ENCODE assay signal across 1 cellular context in the genomic region with DNA sequence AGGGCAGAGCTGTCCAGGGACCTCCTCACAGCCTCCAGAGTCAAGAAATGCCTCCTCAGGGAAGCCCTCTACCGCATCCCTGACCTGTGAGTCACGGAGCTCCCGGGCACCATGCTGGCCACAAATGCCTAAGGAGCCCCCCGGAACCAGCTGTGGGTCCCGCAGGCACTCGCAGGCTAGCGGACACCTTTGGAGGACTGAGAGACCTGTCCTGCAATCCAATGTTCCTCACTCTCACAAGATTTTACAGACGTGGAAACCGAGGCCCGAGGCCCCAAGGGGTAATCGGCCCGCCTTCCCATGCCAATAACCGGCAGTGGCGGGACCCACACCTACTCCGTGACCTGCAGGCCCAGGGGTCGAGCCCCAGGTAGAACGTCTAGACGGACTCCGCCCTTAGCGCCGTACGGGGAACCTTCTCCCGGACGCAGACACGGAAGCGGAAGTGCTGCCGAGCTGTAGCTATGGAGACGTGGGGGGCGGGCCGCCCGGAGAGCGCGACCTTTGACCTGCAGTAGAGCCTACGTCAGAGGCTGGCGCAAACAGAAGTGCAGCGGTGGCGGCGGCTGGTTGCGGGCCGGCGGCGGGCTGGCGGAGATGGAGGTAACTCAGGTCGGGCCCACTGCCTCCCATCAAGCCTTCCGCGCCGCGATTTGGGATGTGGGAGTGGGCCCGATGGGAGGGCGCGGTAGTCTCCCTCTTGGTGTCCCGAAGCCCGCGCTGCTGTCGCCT.
A peak's percentile ranks its signal among the peaks of the same experiment; 100 is the strongest.
TF ChIP-seq lines count a peak whose summit lies in the region.

A gene with protein sequence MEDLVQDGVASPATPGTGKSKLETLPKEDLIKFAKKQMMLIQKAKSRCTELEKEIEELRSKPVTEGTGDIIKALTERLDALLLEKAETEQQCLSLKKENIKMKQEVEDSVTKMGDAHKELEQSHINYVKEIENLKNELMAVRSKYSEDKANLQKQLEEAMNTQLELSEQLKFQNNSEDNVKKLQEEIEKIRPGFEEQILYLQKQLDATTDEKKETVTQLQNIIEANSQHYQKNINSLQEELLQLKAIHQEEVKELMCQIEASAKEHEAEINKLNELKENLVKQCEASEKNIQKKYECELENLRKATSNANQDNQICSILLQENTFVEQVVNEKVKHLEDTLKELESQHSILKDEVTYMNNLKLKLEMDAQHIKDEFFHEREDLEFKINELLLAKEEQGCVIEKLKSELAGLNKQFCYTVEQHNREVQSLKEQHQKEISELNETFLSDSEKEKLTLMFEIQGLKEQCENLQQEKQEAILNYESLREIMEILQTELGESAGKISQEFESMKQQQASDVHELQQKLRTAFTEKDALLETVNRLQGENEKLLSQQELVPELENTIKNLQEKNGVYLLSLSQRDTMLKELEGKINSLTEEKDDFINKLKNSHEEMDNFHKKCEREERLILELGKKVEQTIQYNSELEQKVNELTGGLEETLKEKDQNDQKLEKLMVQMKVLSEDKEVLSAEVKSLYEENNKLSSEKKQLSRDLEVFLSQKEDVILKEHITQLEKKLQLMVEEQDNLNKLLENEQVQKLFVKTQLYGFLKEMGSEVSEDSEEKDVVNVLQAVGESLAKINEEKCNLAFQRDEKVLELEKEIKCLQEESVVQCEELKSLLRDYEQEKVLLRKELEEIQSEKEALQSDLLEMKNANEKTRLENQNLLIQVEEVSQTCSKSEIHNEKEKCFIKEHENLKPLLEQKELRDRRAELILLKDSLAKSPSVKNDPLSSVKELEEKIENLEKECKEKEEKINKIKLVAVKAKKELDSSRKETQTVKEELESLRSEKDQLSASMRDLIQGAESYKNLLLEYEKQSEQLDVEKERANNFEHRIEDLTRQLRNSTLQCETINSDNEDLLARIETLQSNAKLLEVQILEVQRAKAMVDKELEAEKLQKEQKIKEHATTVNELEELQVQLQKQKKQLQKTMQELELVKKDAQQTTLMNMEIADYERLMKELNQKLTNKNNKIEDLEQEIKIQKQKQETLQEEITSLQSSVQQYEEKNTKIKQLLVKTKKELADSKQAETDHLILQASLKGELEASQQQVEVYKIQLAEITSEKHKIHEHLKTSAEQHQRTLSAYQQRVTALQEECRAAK (N-terminal part only) (plus strand): TSS at position 529 of the 732 bp plus-strand sequence. CDS start 69 bp downstream, at position 598.

TF ChIP-seq in HepG2, 621 proteins besides CTCF, POLR2A, EP300 and RAD21 (continued from another document and continues in another):
- TF ChIP-seq ZNF609 (CRISPR knock-in tag; IDR thresholded peaks at IDR 0.05; ENCODE audit: borderline replicate concordance) = peak; percentile 63; the same call in 1 of the 2 replicates
- no peak for TF ChIP-seq MTA3 (CRISPR knock-in tag; IDR thresholded peaks at IDR 0.05)
- no peak for TF ChIP-seq SRSF1 (optimal IDR thresholded peaks at IDR 0.05; ENCODE audit: low read depth, low read length)
- TF ChIP-seq, protein P1, sequence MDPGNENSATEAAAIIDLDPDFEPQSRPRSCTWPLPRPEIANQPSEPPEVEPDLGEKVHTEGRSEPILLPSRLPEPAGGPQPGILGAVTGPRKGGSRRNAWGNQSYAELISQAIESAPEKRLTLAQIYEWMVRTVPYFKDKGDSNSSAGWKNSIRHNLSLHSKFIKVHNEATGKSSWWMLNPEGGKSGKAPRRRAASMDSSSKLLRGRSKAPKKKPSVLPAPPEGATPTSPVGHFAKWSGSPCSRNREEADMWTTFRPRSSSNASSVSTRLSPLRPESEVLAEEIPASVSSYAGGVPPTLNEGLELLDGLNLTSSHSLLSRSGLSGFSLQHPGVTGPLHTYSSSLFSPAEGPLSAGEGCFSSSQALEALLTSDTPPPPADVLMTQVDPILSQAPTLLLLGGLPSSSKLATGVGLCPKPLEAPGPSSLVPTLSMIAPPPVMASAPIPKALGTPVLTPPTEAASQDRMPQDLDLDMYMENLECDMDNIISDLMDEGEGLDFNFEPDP (CRISPR knock-in tag; conservative IDR thresholded peaks at IDR 0.05) = no peak
- TF ChIP-seq ZC3H4 (CRISPR knock-in tag; IDR thresholded peaks at IDR 0.05; ENCODE audit: borderline replicate concordance) = no peak
- no peak for TF ChIP-seq ZFP36L2 (CRISPR knock-in tag; IDR thresholded peaks at IDR 0.05)
- TF ChIP-seq SOX5 (CRISPR knock-in tag; IDR thresholded peaks at IDR 0.05; ENCODE audit: borderline replicate concordance) = 0 out of 2 replicates have a peak, but pooled peaks have one; percentile 49
- 0 out of 2 replicates have a peak, but pooled peaks have one; percentile 50 for TF ChIP-seq MAF1 (CRISPR knock-in tag; IDR thresholded peaks at IDR 0.05; ENCODE audit: borderline replicate concordance)
- peak; percentile 93; the same call in 1 of the 2 replicates for TF ChIP-seq KLF6 (CRISPR knock-in tag; IDR thresholded peaks at IDR 0.05)
- TF ChIP-seq ATM (IDR thresholded peaks at IDR 0.05; ENCODE audit: borderline replicate concordance) = no peak
- TF ChIP-seq PHB2 (IDR thresholded peaks at IDR 0.05; ENCODE audit: partially characterized antibody) = no peak
- TF ChIP-seq MBNL3 (CRISPR knock-in tag; conservative IDR thresholded peaks at IDR 0.05) = no peak
- peak; percentile 43 for TF ChIP-seq JUN (CRISPR knock-in tag; IDR thresholded peaks at IDR 0.05)
- no peak for TF ChIP-seq BHLHE40 (IDR thresholded peaks at IDR 0.05; ENCODE audit: low read length)
- peak; percentile 76 for TF ChIP-seq TFDP2 (CRISPR knock-in tag; IDR thresholded peaks at IDR 0.05)
- peak; percentile 88 for TF ChIP-seq TBX2 (CRISPR knock-in tag; IDR thresholded peaks at IDR 0.05; ENCODE audit: borderline replicate concordance)
- TF ChIP-seq PPARG (CRISPR knock-in tag; conservative IDR thresholded peaks at IDR 0.05) = peak; percentile 81
- no peak for TF ChIP-seq SCMH1 (CRISPR knock-in tag; IDR thresholded peaks at IDR 0.05; ENCODE audit: borderline replicate concordance)
- TF ChIP-seq ZNF317 (CRISPR knock-in tag; IDR thresholded peaks at IDR 0.05) = 0 out of 2 replicates have a peak, but pooled peaks have one; percentile 41
- peak; percentile 94 for TF ChIP-seq POLR2G (IDR thresholded peaks at IDR 0.05; ENCODE audit: low read depth, low read length)
- TF ChIP-seq NR3C1 (CRISPR knock-in tag; IDR thresholded peaks at IDR 0.05) = no peak
- peak; percentile 97 for TF ChIP-seq NR2F6 (IDR thresholded peaks at IDR 0.05)
- TF ChIP-seq NR2F6 (CRISPR knock-in tag; IDR thresholded peaks at IDR 0.05) = peak; percentile 99
- TF ChIP-seq AGO1 (IDR thresholded peaks at IDR 0.05; ENCODE audit: low read depth, low read length, poor library complexity, severe bottlenecking) = peak; percentile 73
- TF ChIP-seq ELF1 (CRISPR knock-in tag; IDR thresholded peaks at IDR 0.05) = peak; percentile 100
- peak; percentile 97 for TF ChIP-seq RXRA (CRISPR knock-in tag; IDR thresholded peaks at IDR 0.05)
- TF ChIP-seq ZNF354B (CRISPR knock-in tag; IDR thresholded peaks at IDR 0.05) = peak; percentile 71; the same call in 1 of the 2 replicates
- TF ChIP-seq DRAP1 (CRISPR knock-in tag; IDR thresholded peaks at IDR 0.05) = peak; percentile 89
- TF ChIP-seq, protein P2, sequence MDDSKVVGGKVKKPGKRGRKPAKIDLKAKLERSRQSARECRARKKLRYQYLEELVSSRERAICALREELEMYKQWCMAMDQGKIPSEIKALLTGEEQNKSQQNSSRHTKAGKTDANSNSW (CRISPR knock-in tag; IDR thresholded peaks at IDR 0.05; ENCODE audit: borderline replicate concordance) = no peak
- TF ChIP-seq EZH2 (conservative IDR thresholded peaks at IDR 0.05; ENCODE audit: low read depth, low read length) = no peak
- peak; percentile 92; the same call in 1 of the 2 replicates for TF ChIP-seq ZNF619 (CRISPR knock-in tag; IDR thresholded peaks at IDR 0.05)
- TF ChIP-seq ZNF205 (CRISPR knock-in tag; IDR thresholded peaks at IDR 0.05) = peak; percentile 77; the same call in 1 of the 2 replicates
- peak; percentile 58 for TF ChIP-seq CHD2 (IDR thresholded peaks at IDR 0.05; ENCODE audit: low read depth, low read length)
- TF ChIP-seq, protein P3, sequence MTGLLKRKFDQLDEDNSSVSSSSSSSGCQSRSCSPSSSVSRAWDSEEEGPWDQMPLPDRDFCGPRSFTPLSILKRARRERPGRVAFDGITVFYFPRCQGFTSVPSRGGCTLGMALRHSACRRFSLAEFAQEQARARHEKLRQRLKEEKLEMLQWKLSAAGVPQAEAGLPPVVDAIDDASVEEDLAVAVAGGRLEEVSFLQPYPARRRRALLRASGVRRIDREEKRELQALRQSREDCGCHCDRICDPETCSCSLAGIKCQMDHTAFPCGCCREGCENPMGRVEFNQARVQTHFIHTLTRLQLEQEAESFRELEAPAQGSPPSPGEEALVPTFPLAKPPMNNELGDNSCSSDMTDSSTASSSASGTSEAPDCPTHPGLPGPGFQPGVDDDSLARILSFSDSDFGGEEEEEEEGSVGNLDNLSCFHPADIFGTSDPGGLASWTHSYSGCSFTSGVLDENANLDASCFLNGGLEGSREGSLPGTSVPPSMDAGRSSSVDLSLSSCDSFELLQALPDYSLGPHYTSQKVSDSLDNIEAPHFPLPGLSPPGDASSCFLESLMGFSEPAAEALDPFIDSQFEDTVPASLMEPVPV (CRISPR knock-in tag; IDR thresholded peaks at IDR 0.05) = peak; percentile 91; the same call in 1 of the 2 replicates
- peak; percentile 59 for TF ChIP-seq ZFP36 (IDR thresholded peaks at IDR 0.05; ENCODE audit: borderline replicate concordance, low read depth, low read length, partially characterized antibody)
- no peak for TF ChIP-seq NFIC (IDR thresholded peaks at IDR 0.05; ENCODE audit: low read length)
- no peak; the same call in 1 of the 2 replicates for TF ChIP-seq RFXANK (CRISPR knock-in tag; IDR thresholded peaks at IDR 0.05)
- peak; percentile 97 for TF ChIP-seq RFX3 (CRISPR knock-in tag; IDR thresholded peaks at IDR 0.05)
- no peak for TF ChIP-seq MAFF (IDR thresholded peaks at IDR 0.05; ENCODE audit: low read depth, low read length)
- TF ChIP-seq, protein P4, sequence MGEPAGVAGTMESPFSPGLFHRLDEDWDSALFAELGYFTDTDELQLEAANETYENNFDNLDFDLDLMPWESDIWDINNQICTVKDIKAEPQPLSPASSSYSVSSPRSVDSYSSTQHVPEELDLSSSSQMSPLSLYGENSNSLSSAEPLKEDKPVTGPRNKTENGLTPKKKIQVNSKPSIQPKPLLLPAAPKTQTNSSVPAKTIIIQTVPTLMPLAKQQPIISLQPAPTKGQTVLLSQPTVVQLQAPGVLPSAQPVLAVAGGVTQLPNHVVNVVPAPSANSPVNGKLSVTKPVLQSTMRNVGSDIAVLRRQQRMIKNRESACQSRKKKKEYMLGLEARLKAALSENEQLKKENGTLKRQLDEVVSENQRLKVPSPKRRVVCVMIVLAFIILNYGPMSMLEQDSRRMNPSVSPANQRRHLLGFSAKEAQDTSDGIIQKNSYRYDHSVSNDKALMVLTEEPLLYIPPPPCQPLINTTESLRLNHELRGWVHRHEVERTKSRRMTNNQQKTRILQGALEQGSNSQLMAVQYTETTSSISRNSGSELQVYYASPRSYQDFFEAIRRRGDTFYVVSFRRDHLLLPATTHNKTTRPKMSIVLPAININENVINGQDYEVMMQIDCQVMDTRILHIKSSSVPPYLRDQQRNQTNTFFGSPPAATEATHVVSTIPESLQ (CRISPR knock-in tag; conservative IDR thresholded peaks at IDR 0.05) = no peak; the same call in 1 of the 2 replicates
